Comparison of ENCODE assay signal across 12 cellular contexts in genomic region chr12:321606-322326, GRCh38. TPM values are rescaled to one million over a fixed set of nuclear protein-coding genes. Genes with fewer than 3 reads are reported as not detected.
DNase-seq lines count a peak whose midpoint lies in the region; FAIRE-seq and TF ChIP-seq lines count a peak whose summit lies in the region.
"Had no signal": no experiment of that assay in that cellular context is flagged by ENCODE, and none has a peak within 500 bp of the region (broad histone marks: within the 10 kb centered on the region; RNA-seq: fewer than 3 reads in every experiment).

No MANE protein-coding gene starts in this region.

- H3K4me3 Mint-ChIP-seq in osteocyte (ENCODE audit: unreplicated experiment), result no peak overlapping the region
- H3K4me3 Mint-ChIP-seq: activated T-helper 1 cell treated with anti-CD3 and anti-CD28 coated beads, Interleukin-12 subunit alpha, Interleukin-12 subunit beta, Interleukin-2, Interleukin-4 antibody, amounts not matched to agents 30 ng/mL and 10 ng/mL and 1 ng/mL, durations not matched to agents 14 hours and 24 hours and 36 hours had no signal

- no peaks in the 10 kb centered on the region for H3K27me3 Mint-ChIP-seq in osteocyte (ENCODE audit: unreplicated experiment)

- no peaks in the 10 kb centered on the region for H3K9me3 Mint-ChIP-seq in osteocyte (ENCODE audit: unreplicated experiment)
- H3K9me3 Mint-ChIP-seq: activated T-helper 1 cell treated with anti-CD3 and anti-CD28 coated beads, Interleukin-12 subunit alpha, Interleukin-12 subunit beta, Interleukin-2, Interleukin-4 antibody, amounts not matched to agents 30 ng/mL and 10 ng/mL and 1 ng/mL, durations not matched to agents 14 hours and 24 hours and 36 hours had no signal

- H3K4me1 Mint-ChIP-seq in osteocyte (ENCODE audit: unreplicated experiment), result no peaks in the 10 kb centered on the region

- H3K36me3 Mint-ChIP-seq in osteocyte (ENCODE audit: unreplicated experiment), result peaks cover 65% of the 10 kb centered on the region

- TF ChIP-seq CTCF in osteocyte (IDR thresholded peaks at IDR 0.05), result peak; percentile 28

- DNase-seq in NCI-H446 (lab: John Stamatoyannopoulos, UW) (peak; percentile 28 to 33), NCI-H446 treated with DMSO at 0.1 percent for 48 hours (lab: John Stamatoyannopoulos, UW) (no peak), NCI-H1105 (lab: John Stamatoyannopoulos, UW) (peak; percentile 23), cerebellar cortex (ENCODE audit: low spot score) (peak; percentile 71), osteocyte (ENCODE audit: extremely low spot score, unreplicated experiment) (no peak), H54 (ENCODE audit: insufficient read length, low spot score) (no peak)
- no peak for DNase-seq in activated CD4-positive, alpha-beta T cell treated with anti-CD3 and anti-CD28 coated beads, Interleukin-2, amount 50 U/mL, for 4 hours
- DNase-seq in activated CD4-positive, alpha-beta T cell treated with anti-CD3 and anti-CD28 coated beads, Interleukin-2, amount 50 U/mL, for 48 hours, result no peak
- DNase-seq: AML-193 had no signal

- no peak for TF ChIP-seq POLR2A in H54 (IDR thresholded peaks at IDR 0.05; ENCODE audit: low read depth, low read length)

- no peak for FAIRE-seq in H54 (lab: Jason Lieb, UNC)
- FAIRE-seq: frontal cortex had no signal

- H3K27ac Mint-ChIP-seq in osteocyte (ENCODE audit: unreplicated experiment), result no peak overlapping the region
- H3K27ac Mint-ChIP-seq: activated T-helper 1 cell treated with anti-CD3 and anti-CD28 coated beads, Interleukin-12 subunit alpha, Interleukin-12 subunit beta, Interleukin-2, Interleukin-4 antibody, amounts not matched to agents 30 ng/mL and 10 ng/mL and 1 ng/mL, durations not matched to agents 14 hours and 24 hours and 36 hours had no signal

RNA-seq across cellular contexts. Expression of gene SLC6A13, which starts 59.1 kb away (rescaled TPM):
- total RNA-seq in osteocyte, result 0.43 TPM in 1 of 2 replicates, not detected in the other
- total RNA-seq: SK-MEL-5 had no signal

Comparison
In these comparisons a context has a peak if more than half of its experiments do, and no peak if none do; other contexts are left out.
1. DNase-seq: peak in NCI-H446 (2 of 2), NCI-H1105 (single experiment) and cerebellar cortex (single experiment); none in NCI-H446 treated with DMSO at 0.1 percent for 48 hours (single experiment), osteocyte (single experiment), activated CD4-positive, alpha-beta T cell treated with anti-CD3 and anti-CD28 coated beads, Interleukin-2, amount 50 U/mL, for 4 hours (0 of 2), H54 (single experiment) and activated CD4-positive, alpha-beta T cell treated with anti-CD3 and anti-CD28 coated beads, Interleukin-2, amount 50 U/mL, for 48 hours (0 of 2).